ENCODE assay signal across 17 cellular contexts in the genomic region with DNA sequence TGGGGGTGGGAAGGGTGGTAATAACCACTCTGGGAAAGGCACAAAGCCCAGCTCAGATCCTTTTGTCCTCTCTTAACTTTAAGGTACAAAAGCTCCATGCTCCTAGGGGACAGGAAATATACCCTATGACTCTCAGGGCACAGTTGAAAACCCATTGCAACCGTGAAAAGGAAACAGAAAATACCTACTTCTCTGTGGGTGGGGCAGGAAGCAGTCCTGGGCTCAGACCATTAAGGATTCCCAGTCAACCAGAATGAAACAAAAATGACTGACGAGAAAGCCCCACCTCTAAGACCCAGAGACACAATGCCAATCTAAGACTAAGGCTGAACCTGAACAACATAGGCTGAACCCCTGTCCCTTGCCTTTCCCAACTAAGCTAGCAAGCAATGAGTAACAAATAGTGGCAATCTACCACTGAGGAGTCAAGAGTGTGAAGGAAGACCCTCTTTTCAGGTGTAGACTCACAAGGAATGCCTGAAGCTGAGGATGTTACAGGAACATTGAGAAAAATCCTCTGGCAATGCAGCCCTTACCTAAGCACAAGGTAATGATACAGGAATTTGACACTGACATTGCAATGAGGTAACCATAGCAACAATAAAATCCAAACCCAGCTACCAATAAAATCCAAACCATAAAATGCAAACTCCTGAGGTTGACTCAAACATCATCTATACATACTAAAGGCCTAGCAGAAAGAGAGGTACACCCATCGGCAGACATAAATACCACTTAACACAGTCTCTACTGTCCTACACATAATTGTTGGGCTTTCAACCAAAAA.
DNase-seq lines count a peak whose midpoint lies in the region; ATAC-seq and TF ChIP-seq lines count a peak whose summit lies in the region.
"Had no signal": no experiment of that assay in that cellular context is flagged by ENCODE, and none has a peak within 500 bp of the region (broad histone marks: within the 10 kb centered on the region; RNA-seq: fewer than 3 reads in every experiment).

No MANE protein-coding gene starts in this region.

- H3K27ac Mint-ChIP-seq in activated naive CD4-positive, alpha-beta T cell treated with anti-CD3 and anti-CD28 coated beads, Interleukin-2, amount 50 U/mL, for 72 hours: no peak overlapping the region
- no peak overlapping the region for H3K27ac Mint-ChIP-seq in activated CD4-positive, alpha-beta T cell treated with anti-CD3 and anti-CD28 coated beads for 36 hours

- no peaks in the 10 kb centered on the region for H3K4me1 Mint-ChIP-seq in activated CD4-positive, alpha-beta T cell treated with anti-CD3 and anti-CD28 coated beads for 36 hours

- no peaks in the 10 kb centered on the region for H3K9me3 ChIP-seq in left ventricle myocardium inferior (replicated peaks)
- H3K9me3 ChIP-seq: Caco-2 had no signal

- no peaks in the 10 kb centered on the region for H3K27me3 ChIP-seq in left ventricle myocardium inferior (ENCODE audit: low read depth)

- TF ChIP-seq CTCF in fibroblast of villous mesenchyme (IDR thresholded peaks at IDR 0.05; ENCODE audit: insufficient read depth, low read depth, low read length) (no peak), left ventricle myocardium inferior (IDR thresholded peaks at IDR 0.05; ENCODE audit: borderline replicate concordance) (no peak)

- POLR2A ChIA-PET in activated CD4-positive, alpha-beta T cell treated with anti-CD3 and anti-CD28 coated beads for 36 hours (lab: Charles Lee): no interaction called here

- no peak overlapping the region for H3K27ac ChIP-seq in left ventricle myocardium inferior (replicated peaks)

- no peaks in the 10 kb centered on the region for H3K9me3 Mint-ChIP-seq in activated naive CD4-positive, alpha-beta T cell treated with anti-CD3 and anti-CD28 coated beads, Interleukin-2, amount 50 U/mL, for 72 hours
- H3K9me3 Mint-ChIP-seq in activated CD4-positive, alpha-beta T cell treated with anti-CD3 and anti-CD28 coated beads for 36 hours (ENCODE audit: low read depth): no peaks in the 10 kb centered on the region

- peaks cover 3% of the 10 kb centered on the region for H3K27me3 Mint-ChIP-seq in activated CD4-positive, alpha-beta T cell treated with anti-CD3 and anti-CD28 coated beads for 36 hours

- no peaks in the 10 kb centered on the region for H3K36me3 Mint-ChIP-seq in activated naive CD4-positive, alpha-beta T cell treated with anti-CD3 and anti-CD28 coated beads, Interleukin-2, amount 50 U/mL, for 72 hours
- H3K36me3 Mint-ChIP-seq in activated CD4-positive, alpha-beta T cell treated with anti-CD3 and anti-CD28 coated beads for 36 hours (ENCODE audit: low read depth): no peaks in the 10 kb centered on the region

- DNase-seq in fibroblast of villous mesenchyme (ENCODE audit: low read depth) (peak; percentile 17), left ventricle myocardium inferior (no peak), GM03348 (ENCODE audit: low spot score) (no peak)
- no peak for DNase-seq in activated naive CD4-positive, alpha-beta T cell treated with anti-CD3 and anti-CD28 coated beads, Interleukin-2, amount 50 U/mL, for 72 hours (ENCODE audit: low spot score in 2 of 2)
- DNase-seq in activated CD4-positive, alpha-beta T cell treated with anti-CD3 and anti-CD28 coated beads for 36 hours: no peak
- DNase-seq: AML-193, Caco-2, H7, KG1, NCI-H1092, NCI-H1694 treated with DMSO at 0.1 percent for 48 hours, NCI-H510A treated with DMSO at 0.1 percent for 48 hours, RPMI8226, T-helper 2 cell had no signal

- H3K4me1 ChIP-seq in left ventricle myocardium inferior: no peaks in the 10 kb centered on the region
- H3K4me1 ChIP-seq: Caco-2 had no signal

- H3K4me3 ChIP-seq in fibroblast of villous mesenchyme (ENCODE audit: low read depth, low read length) (no peak overlapping the region), left ventricle myocardium inferior (no peak overlapping the region)

- CTCF ChIA-PET in activated CD4-positive, alpha-beta T cell treated with anti-CD3 and anti-CD28 coated beads for 36 hours (lab: Charles Lee): no interaction called here

- ATAC-seq in GM18870 (IDR thresholded peaks at IDR 0.05; ENCODE audit: unreplicated experiment) (peak; percentile 82), GM21447 (IDR thresholded peaks at IDR 0.05; ENCODE audit: unreplicated experiment) (peak; percentile 67), HG03159 (IDR thresholded peaks at IDR 0.05; ENCODE audit: unreplicated experiment) (peak; percentile 66)
- no peak for ATAC-seq in activated naive CD4-positive, alpha-beta T cell treated with anti-CD3 and anti-CD28 coated beads, Interleukin-2, amount 50 U/mL, for 72 hours
- no peak for ATAC-seq in activated CD4-positive, alpha-beta T cell treated with anti-CD3 and anti-CD28 coated beads for 36 hours

- intact Hi-C loops in left ventricle myocardium inferior (cut with micrococcal nuclease): no loop called here
- intact Hi-C loops in activated CD4-positive, alpha-beta T cell treated with anti-CD3 and anti-CD28 coated beads for 36 hours (cut with DNase I, micrococcal nuclease): no loop called here

- no peaks in the 10 kb centered on the region for H3K36me3 ChIP-seq in left ventricle myocardium inferior

- no peak overlapping the region for H3K4me3 Mint-ChIP-seq in activated CD4-positive, alpha-beta T cell treated with anti-CD3 and anti-CD28 coated beads for 36 hours

Comparison
In these comparisons a context has a peak if more than half of its experiments do, and no peak if none do; other contexts are left out.
1. ATAC-seq: peak in GM18870 (single experiment), GM21447 (single experiment) and HG03159 (single experiment); none in activated naive CD4-positive, alpha-beta T cell treated with anti-CD3 and anti-CD28 coated beads, Interleukin-2, amount 50 U/mL, for 72 hours (0 of 2) and activated CD4-positive, alpha-beta T cell treated with anti-CD3 and anti-CD28 coated beads for 36 hours (single experiment).